Comparison of ENCODE assay signal across 8 cellular contexts in genomic region chr6:57660945-57661344, GRCh38.
DNase-seq lines count a peak whose midpoint lies in the region; ATAC-seq lines count a peak whose summit lies in the region.

No MANE protein-coding gene starts in this region.

- ATAC-seq in GM18858 (IDR thresholded peaks at IDR 0.05; ENCODE audit: unreplicated experiment) (peak; percentile 48), GM18909 (IDR thresholded peaks at IDR 0.05; ENCODE audit: poor library complexity, unreplicated experiment) (peak; percentile 84), GM19468 (IDR thresholded peaks at IDR 0.05; ENCODE audit: extremely low read depth, unreplicated experiment) (peak; percentile 52), HG02938 (IDR thresholded peaks at IDR 0.05; ENCODE audit: unreplicated experiment) (peak; percentile 76), HG03108 (IDR thresholded peaks at IDR 0.05; ENCODE audit: unreplicated experiment) (peak; percentile 50), HG03342 (IDR thresholded peaks at IDR 0.05; ENCODE audit: unreplicated experiment) (peak; percentile 80), HG03469 (IDR thresholded peaks at IDR 0.05; ENCODE audit: unreplicated experiment) (peak; percentile 54)

- DNase-seq in renal cortical epithelial cell (ENCODE audit: low read depth): peak; percentile 15

Comparison
In these comparisons a context has a peak if more than half of its experiments do, and no peak if none do; other contexts are left out.
1. Peak in every context shown above with its lines: DNase-seq and ATAC-seq.